ENCODE assay signal across 9 cellular contexts in genomic region chr3:195892105-195892354, GRCh38. TPM values are rescaled to one million over a fixed set of nuclear protein-coding genes. Genes with fewer than 3 reads are reported as not detected.
DNase-seq lines count a peak whose midpoint lies in the region; TF ChIP-seq lines count a peak whose summit lies in the region.
"Had no signal": no experiment of that assay in that cellular context is flagged by ENCODE, and none has a peak within 500 bp of the region (broad histone marks: within the 10 kb centered on the region; RNA-seq: fewer than 3 reads in every experiment).

No MANE protein-coding gene starts in this region.

- H3K4me2 ChIP-seq in BLaER1 (peak overlapping the region; percentile 99), skeletal muscle satellite cell (ENCODE audit: low read length) (peak overlapping the region; percentile 82)

- WGBS in liver = 46% methylated on average over 9 of the region's 9 CpGs
- 47% methylated on average over 3 to 9 of the region's 9 CpGs for WGBS in testis, 2 donors

- TF ChIP-seq POLR2A in testis (IDR thresholded peaks at IDR 0.05) = no peak

- in situ Hi-C loops in astrocyte of the spinal cord (cut with HindIII; ENCODE audit: low sequenced_read_pairs) = no loop called here

- H3K4me1 ChIP-seq in BLaER1 (peaks cover 92% of the 10 kb centered on the region), liver (ENCODE audit: control insufficient read depth in 4 of 4, insufficient read depth in 4 of 4, low read length in 3 of 4) (peaks cover 28 to 67% (median 46%) of the 10 kb centered on the region in 4 donors), skeletal muscle satellite cell (ENCODE audit: control insufficient read depth, insufficient read depth, low read length) (peaks cover 51% of the 10 kb centered on the region), testis (peaks cover 50% of the 10 kb centered on the region)

- H3K9me3 ChIP-seq in BLaER1 (no peaks in the 10 kb centered on the region), liver (ENCODE audit: control insufficient read depth in 4 of 4, low read length in 3 of 4) (no peaks in the 10 kb centered on the region), skeletal muscle satellite cell (replicated peaks; ENCODE audit: low read length) (no peaks in the 10 kb centered on the region), MG63 (no peaks in the 10 kb centered on the region), testis (no peaks in the 10 kb centered on the region)

- TF ChIP-seq CTCF in astrocyte of the spinal cord (IDR thresholded peaks at IDR 0.05; ENCODE audit: low read depth, low read length) = no peak
- no peak for TF ChIP-seq CTCF in liver (IDR thresholded peaks at IDR 0.05; ENCODE audit: low read depth, low read length, missing input control)
- TF ChIP-seq CTCF in testis (IDR thresholded peaks at IDR 0.05) = no peak

- peaks cover 64% of the 10 kb centered on the region for H4K20me1 ChIP-seq in BLaER1

- DNase-seq in astrocyte of the spinal cord (ENCODE audit: low read depth, low spot score) (no peak), MG63 (no peak), SHP77 treated with DMSO at 0.1 percent for 48 hours (lab: John Stamatoyannopoulos, UW) (no peak), testis (no peak), NCI-H748 treated with DMSO at 0.1 percent for 48 hours (lab: John Stamatoyannopoulos, UW) (no peak)
- DNase-seq: activated CD4-positive, alpha-beta T cell treated with anti-CD3 and anti-CD28 coated beads, Interleukin-2, amount 50 U/mL, for 4 hours had no signal

- peak overlapping the region; percentile 34; the same call in 1 of the 2 replicates for H3K4me3 ChIP-seq in BLaER1
- peak overlapping the region; percentile 46 for H3K4me3 ChIP-seq in astrocyte of the spinal cord (ENCODE audit: low read depth, low read length)
- H3K4me3 ChIP-seq in liver (ENCODE audit: low read depth in 1 of 3, low read length in 3 of 3) = peak overlapping the region; percentile 28 to 33 (median 29)
- H3K4me3 ChIP-seq in skeletal muscle satellite cell (ENCODE audit: low read length) = peak overlapping the region; percentile 68
- no peak overlapping the region for H3K4me3 ChIP-seq in MG63
- H3K4me3 ChIP-seq in testis = no peak overlapping the region

- TF ChIP-seq RAD21 in liver (IDR thresholded peaks at IDR 0.05) = no peak

- H3K36me3 ChIP-seq in BLaER1 (peaks cover 9% of the 10 kb centered on the region), liver (ENCODE audit: control insufficient read depth in 4 of 4, insufficient read depth in 3 of 4, low read depth in 1 of 4, low read length in 3 of 4) (peaks cover 0 to 3% (median 0%) of the 10 kb centered on the region in 4 donors), skeletal muscle satellite cell (ENCODE audit: insufficient read depth, low read length) (peaks cover 4% of the 10 kb centered on the region), MG63 (peaks cover 14% of the 10 kb centered on the region), testis (ENCODE audit: low read depth, missing control alignments) (no peaks in the 10 kb centered on the region)

- H3K27ac ChIP-seq in BLaER1 = peak overlapping the region; percentile 62
- peak overlapping the region; percentile 38 to 63 for H3K27ac ChIP-seq in liver (ENCODE audit: low read depth in 1 of 2, low read length in 2 of 2)
- H3K27ac ChIP-seq in testis = no peak overlapping the region

- H3K9ac ChIP-seq in BLaER1 = peak overlapping the region; percentile 64
- no peak overlapping the region for H3K9ac ChIP-seq in liver (ENCODE audit: low read depth in 1 of 2, low read length in 2 of 2)
- H3K9ac ChIP-seq in skeletal muscle satellite cell (ENCODE audit: low read depth, low read length) = peak overlapping the region; percentile 55

- H3K27me3 ChIP-seq in BLaER1 = no peaks in the 10 kb centered on the region
- H3K27me3 ChIP-seq in liver (ENCODE audit: control insufficient read depth in 4 of 4, insufficient read depth in 4 of 4, low read length in 3 of 4) = no peaks in the 10 kb centered on the region
- H3K27me3 ChIP-seq in skeletal muscle satellite cell (ENCODE audit: control insufficient read depth, insufficient read depth, low read length) = no peaks in the 10 kb centered on the region
- H3K27me3 ChIP-seq in MG63 = no peaks in the 10 kb centered on the region
- H3K27me3 ChIP-seq in testis = no peaks in the 10 kb centered on the region

- intact Hi-C loops in testis (cut with DNase I; ENCODE audit: low total_unique reads) = no loop called here

TF ChIP-seq in liver, 16 proteins besides CTCF, POLR2A, EP300 and RAD21:
- TF ChIP-seq EGR1 (IDR thresholded peaks at IDR 0.05; ENCODE audit: low read depth in 2 of 2) (no peak), YY1 (IDR thresholded peaks at IDR 0.05) (no peak), HNF4A (conservative IDR thresholded peaks at IDR 0.05) (no peak)
TF ChIP-seq in liver: peak in this region for 0.

RNA-seq across cellular contexts. Expression of gene TNK2, which starts 16.3 kb away (rescaled TPM):
- 1 to 10 TPM; 8.3 to 9.4 TPM for total RNA-seq in liver
- 10 to 100 TPM in 1 of 2 donors, 1 to 10 TPM in 1; 4.0 to 12.2 TPM for polyA plus RNA-seq in liver
- total RNA-seq in skeletal muscle satellite cell (2012; rRNA removed) = 5.6 and 8.1 TPM in 2 replicates
- 6.3 and 22.2 TPM in 2 replicates for total RNA-seq in MG63 (2014; rRNA removed; shearing (Covaris generic); ENCODE audit: low replicate concordance)
- 10 to 100 TPM; 71.4 to 71.6 TPM for total RNA-seq in testis
- 43.9 TPM for polyA plus RNA-seq in testis (ENCODE audit: insufficient read depth, low read depth, low replicate concordance)

Comparison
In these comparisons a context has a peak if more than half of its experiments do, and no peak if none do; other contexts are left out.
1. H3K27ac ChIP-seq: peak in BLaER1 (single experiment) and liver (2 of 2); none in testis (0 of 2).
2. H3K4me3 ChIP-seq: peak in BLaER1 (single experiment), astrocyte of the spinal cord (single experiment), liver (3 of 3) and skeletal muscle satellite cell (single experiment); none in MG63 (single experiment) and testis (0 of 2).
3. H3K9ac ChIP-seq: peak in BLaER1 (single experiment) and skeletal muscle satellite cell (single experiment); none in liver (0 of 2).